In genomic region chr7:127152423-127152822, GRCh38 we compare ENCODE assay signal across 27 cellular contexts.
"Had no signal": no experiment of that assay in that cellular context is flagged by ENCODE, and none has a peak within 500 bp of the region (broad histone marks: within the 10 kb centered on the region; RNA-seq: fewer than 3 reads in every experiment).

No MANE protein-coding gene starts in this region.

- DNase-seq: activated B cell treated with CpG ODN at 0.5 μM for 24 hours; activated CD4-positive, alpha-beta memory T cell treated with anti-CD3 and anti-CD28 coated beads for 36 hours; activated CD4-positive, alpha-beta T cell treated with anti-CD3 and anti-CD28 coated beads for 4 hours; activated CD4-positive, alpha-beta T cell treated with anti-CD3 and anti-CD28 coated beads, Interleukin-2, amount 10 ng/mL, durations not matched to agents 24 days and 14 days; activated CD4-positive, alpha-beta T cell treated with anti-CD3 and anti-CD28 coated beads, Interleukin-2, amount 50 U/mL, for 1 hour; activated CD4-positive, alpha-beta T cell treated with anti-CD3 and anti-CD28 coated beads, Interleukin-2, amount 50 U/mL, for 4 hours; activated CD4-positive, CD25-positive, alpha-beta regulatory T cell treated with anti-CD3 and anti-CD28 coated beads, Interleukin-2, amount 50 U/mL, for 72 hours; activated CD8-positive, alpha-beta memory T cell treated with anti-CD3 and anti-CD28 coated beads, Interleukin-2, amount 50 U/mL, for 4 hours; activated CD8-positive, alpha-beta T cell treated with anti-CD3 and anti-CD28 coated beads for 36 hours; activated effector memory CD4-positive, alpha-beta T cell treated with anti-CD3 and anti-CD28 coated beads, Interleukin-2, amount 50 U/mL, for 16 hours; activated gamma-delta T cell treated with Interleukin-2 at 50 U/mL for 16 hours; activated naive CD4-positive, alpha-beta T cell; activated naive CD4-positive, alpha-beta T cell treated with anti-CD3 and anti-CD28 coated beads, Interleukin-2, amount 10 ng/mL, durations not matched to agents 7 days and 5 days; activated naive CD8-positive, alpha-beta T cell treated with anti-CD3 and anti-CD28 coated beads, Interleukin-2, amount 10 ng/mL, durations not matched to agents 7 days and 5 days; activated naive CD8-positive, alpha-beta T cell treated with anti-CD3 and anti-CD28 coated beads, Interleukin-2, amount 50 U/mL, for 24 hours; activated T-cell treated with anti-CD3 and anti-CD28 coated beads for 4 hours; activated T-cell treated with anti-CD3 and anti-CD28 coated beads, Interleukin-2, amount 50 U/mL, for 1 hour; activated T-cell treated with anti-CD3 and anti-CD28 coated beads, Interleukin-2, amount 50 U/mL, for 4 hours; activated T-cell treated with anti-CD3 and anti-CD28 coated beads, Interleukin-2, amount 50 U/mL, for 72 hours; amygdala; anterior cingulate cortex; caudate nucleus; cerebellar nuclear complex; T-helper 1 cell; T-helper 2 cell; T-helper 9 cell had no signal

- ATAC-seq: activated CD8-positive, alpha-beta T cell treated with anti-CD3 and anti-CD28 coated beads for 36 hours; activated naive CD8-positive, alpha-beta T cell treated with anti-CD3 and anti-CD28 coated beads, Interleukin-2, amount 50 U/mL, for 24 hours; activated T-cell treated with anti-CD3 and anti-CD28 coated beads, Interleukin-2, amount 50 U/mL, for 4 hours; activated T-cell treated with anti-CD3 and anti-CD28 coated beads, Interleukin-2, amount 50 U/mL, for 72 hours; activated T-helper 17 cell treated with anti-CD3 and anti-CD28 coated beads, Interleukin-2, amount 50 U/mL, for 72 hours had no signal
